In the genomic region with DNA sequence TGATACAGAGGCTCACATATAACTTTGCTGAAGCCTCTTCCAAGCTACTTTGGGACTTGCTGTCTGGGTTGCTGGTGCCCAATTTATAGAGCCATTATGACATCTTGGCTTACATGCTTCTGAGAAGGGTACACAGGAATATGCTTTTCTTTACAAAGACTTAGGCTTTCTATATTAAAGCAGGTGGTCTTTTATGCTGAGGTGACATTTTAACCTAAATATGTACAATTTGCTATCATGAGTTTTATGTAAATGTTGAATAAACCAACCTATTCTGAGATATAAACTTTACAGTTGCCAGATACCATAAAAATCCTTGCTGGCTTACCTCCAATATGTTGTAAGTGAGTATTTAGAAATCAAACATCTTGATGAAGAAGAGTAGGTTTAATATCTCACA, we compare ENCODE assay signal across 3 cellular contexts.
TF ChIP-seq lines count a peak whose summit lies in the region.

No MANE protein-coding gene starts in this region.

TF ChIP-seq in IMR-90, 13 proteins besides CTCF, POLR2A, EP300 and RAD21:
- TF ChIP-seq, protein P1, sequence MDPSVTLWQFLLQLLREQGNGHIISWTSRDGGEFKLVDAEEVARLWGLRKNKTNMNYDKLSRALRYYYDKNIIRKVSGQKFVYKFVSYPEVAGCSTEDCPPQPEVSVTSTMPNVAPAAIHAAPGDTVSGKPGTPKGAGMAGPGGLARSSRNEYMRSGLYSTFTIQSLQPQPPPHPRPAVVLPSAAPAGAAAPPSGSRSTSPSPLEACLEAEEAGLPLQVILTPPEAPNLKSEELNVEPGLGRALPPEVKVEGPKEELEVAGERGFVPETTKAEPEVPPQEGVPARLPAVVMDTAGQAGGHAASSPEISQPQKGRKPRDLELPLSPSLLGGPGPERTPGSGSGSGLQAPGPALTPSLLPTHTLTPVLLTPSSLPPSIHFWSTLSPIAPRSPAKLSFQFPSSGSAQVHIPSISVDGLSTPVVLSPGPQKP (IDR thresholded peaks at IDR 0.05; ENCODE audit: borderline replicate concordance, low read depth, low read length), result no peak
- TF ChIP-seq MAFK (IDR thresholded peaks at IDR 0.05; ENCODE audit: low read depth, low read length), result peak; percentile 81

TF ChIP-seq in K562, 482 proteins besides CTCF, POLR2A, EP300 and RAD21 (continues in another document):
- TF ChIP-seq, protein P2, sequence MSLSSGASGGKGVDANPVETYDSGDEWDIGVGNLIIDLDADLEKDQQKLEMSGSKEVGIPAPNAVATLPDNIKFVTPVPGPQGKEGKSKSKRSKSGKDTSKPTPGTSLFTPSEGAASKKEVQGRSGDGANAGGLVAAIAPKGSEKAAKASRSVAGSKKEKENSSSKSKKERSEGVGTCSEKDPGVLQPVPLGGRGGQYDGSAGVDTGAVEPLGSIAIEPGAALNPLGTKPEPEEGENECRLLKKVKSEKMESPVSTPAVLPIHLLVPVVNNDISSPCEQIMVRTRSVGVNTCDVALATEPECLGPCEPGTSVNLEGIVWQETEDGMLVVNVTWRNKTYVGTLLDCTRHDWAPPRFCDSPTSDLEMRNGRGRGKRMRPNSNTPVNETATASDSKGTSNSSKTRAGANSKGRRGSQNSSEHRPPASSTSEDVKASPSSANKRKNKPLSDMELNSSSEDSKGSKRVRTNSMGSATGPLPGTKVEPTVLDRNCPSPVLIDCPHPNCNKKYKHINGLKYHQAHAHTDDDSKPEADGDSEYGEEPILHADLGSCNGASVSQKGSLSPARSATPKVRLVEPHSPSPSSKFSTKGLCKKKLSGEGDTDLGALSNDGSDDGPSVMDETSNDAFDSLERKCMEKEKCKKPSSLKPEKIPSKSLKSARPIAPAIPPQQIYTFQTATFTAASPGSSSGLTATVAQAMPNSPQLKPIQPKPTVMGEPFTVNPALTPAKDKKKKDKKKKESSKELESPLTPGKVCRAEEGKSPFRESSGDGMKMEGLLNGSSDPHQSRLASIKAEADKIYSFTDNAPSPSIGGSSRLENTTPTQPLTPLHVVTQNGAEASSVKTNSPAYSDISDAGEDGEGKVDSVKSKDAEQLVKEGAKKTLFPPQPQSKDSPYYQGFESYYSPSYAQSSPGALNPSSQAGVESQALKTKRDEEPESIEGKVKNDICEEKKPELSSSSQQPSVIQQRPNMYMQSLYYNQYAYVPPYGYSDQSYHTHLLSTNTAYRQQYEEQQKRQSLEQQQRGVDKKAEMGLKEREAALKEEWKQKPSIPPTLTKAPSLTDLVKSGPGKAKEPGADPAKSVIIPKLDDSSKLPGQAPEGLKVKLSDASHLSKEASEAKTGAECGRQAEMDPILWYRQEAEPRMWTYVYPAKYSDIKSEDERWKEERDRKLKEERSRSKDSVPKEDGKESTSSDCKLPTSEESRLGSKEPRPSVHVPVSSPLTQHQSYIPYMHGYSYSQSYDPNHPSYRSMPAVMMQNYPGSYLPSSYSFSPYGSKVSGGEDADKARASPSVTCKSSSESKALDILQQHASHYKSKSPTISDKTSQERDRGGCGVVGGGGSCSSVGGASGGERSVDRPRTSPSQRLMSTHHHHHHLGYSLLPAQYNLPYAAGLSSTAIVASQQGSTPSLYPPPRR (CRISPR knock-in tag; IDR thresholded peaks at IDR 0.05; ENCODE audit: borderline replicate concordance), result no peak
- TF ChIP-seq, protein P3, sequence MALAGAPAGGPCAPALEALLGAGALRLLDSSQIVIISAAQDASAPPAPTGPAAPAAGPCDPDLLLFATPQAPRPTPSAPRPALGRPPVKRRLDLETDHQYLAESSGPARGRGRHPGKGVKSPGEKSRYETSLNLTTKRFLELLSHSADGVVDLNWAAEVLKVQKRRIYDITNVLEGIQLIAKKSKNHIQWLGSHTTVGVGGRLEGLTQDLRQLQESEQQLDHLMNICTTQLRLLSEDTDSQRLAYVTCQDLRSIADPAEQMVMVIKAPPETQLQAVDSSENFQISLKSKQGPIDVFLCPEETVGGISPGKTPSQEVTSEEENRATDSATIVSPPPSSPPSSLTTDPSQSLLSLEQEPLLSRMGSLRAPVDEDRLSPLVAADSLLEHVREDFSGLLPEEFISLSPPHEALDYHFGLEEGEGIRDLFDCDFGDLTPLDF (CRISPR knock-in tag; IDR thresholded peaks at IDR 0.05), result no peak
- TF ChIP-seq KDM4B (IDR thresholded peaks at IDR 0.05; ENCODE audit: borderline replicate concordance in 2 of 2, low read depth in 1 of 2), result no peak
- no peak for TF ChIP-seq ZNF707 (CRISPR knock-in tag; conservative IDR thresholded peaks at IDR 0.05)
- TF ChIP-seq, protein P4, sequence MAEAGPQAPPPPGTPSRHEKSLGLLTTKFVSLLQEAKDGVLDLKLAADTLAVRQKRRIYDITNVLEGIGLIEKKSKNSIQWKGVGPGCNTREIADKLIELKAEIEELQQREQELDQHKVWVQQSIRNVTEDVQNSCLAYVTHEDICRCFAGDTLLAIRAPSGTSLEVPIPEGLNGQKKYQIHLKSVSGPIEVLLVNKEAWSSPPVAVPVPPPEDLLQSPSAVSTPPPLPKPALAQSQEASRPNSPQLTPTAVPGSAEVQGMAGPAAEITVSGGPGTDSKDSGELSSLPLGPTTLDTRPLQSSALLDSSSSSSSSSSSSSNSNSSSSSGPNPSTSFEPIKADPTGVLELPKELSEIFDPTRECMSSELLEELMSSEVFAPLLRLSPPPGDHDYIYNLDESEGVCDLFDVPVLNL (CRISPR knock-in tag; IDR thresholded peaks at IDR 0.05; ENCODE audit: low read depth), result no peak

TF ChIP-seq in SK-N-SH treated with all-trans-retinoic acid at 6 μM for 48 hours, 23 proteins besides CTCF, POLR2A, EP300 and RAD21 (continued from another document):
- TF ChIP-seq, protein P5, sequence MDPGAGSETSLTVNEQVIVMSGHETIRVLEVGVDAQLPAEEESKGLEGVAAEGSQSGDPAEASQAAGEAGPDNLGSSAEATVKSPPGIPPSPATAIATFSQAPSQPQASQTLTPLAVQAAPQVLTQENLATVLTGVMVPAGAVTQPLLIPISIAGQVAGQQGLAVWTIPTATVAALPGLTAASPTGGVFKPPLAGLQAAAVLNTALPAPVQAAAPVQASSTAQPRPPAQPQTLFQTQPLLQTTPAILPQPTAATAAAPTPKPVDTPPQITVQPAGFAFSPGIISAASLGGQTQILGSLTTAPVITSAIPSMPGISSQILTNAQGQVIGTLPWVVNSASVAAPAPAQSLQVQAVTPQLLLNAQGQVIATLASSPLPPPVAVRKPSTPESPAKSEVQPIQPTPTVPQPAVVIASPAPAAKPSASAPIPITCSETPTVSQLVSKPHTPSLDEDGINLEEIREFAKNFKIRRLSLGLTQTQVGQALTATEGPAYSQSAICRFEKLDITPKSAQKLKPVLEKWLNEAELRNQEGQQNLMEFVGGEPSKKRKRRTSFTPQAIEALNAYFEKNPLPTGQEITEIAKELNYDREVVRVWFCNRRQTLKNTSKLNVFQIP (CRISPR knock-in tag; IDR thresholded peaks at IDR 0.05; ENCODE audit: borderline replicate concordance, low read depth), result no peak
- no peak for TF ChIP-seq ZC3H10 (CRISPR knock-in tag; IDR thresholded peaks at IDR 0.05)
- TF ChIP-seq BACH2 (CRISPR knock-in tag; IDR thresholded peaks at IDR 0.05; ENCODE audit: borderline replicate concordance), result no peak
- TF ChIP-seq TCF4 (CRISPR knock-in tag; IDR thresholded peaks at IDR 0.05; ENCODE audit: borderline replicate concordance), result no peak
- no peak for TF ChIP-seq CSDC2 (CRISPR knock-in tag; IDR thresholded peaks at IDR 0.05)
- no peak for TF ChIP-seq RARB (CRISPR knock-in tag; IDR thresholded peaks at IDR 0.05)
- no peak for TF ChIP-seq ARNTL (CRISPR knock-in tag; IDR thresholded peaks at IDR 0.05; ENCODE audit: borderline replicate concordance, low read depth)
- TF ChIP-seq, protein P6, sequence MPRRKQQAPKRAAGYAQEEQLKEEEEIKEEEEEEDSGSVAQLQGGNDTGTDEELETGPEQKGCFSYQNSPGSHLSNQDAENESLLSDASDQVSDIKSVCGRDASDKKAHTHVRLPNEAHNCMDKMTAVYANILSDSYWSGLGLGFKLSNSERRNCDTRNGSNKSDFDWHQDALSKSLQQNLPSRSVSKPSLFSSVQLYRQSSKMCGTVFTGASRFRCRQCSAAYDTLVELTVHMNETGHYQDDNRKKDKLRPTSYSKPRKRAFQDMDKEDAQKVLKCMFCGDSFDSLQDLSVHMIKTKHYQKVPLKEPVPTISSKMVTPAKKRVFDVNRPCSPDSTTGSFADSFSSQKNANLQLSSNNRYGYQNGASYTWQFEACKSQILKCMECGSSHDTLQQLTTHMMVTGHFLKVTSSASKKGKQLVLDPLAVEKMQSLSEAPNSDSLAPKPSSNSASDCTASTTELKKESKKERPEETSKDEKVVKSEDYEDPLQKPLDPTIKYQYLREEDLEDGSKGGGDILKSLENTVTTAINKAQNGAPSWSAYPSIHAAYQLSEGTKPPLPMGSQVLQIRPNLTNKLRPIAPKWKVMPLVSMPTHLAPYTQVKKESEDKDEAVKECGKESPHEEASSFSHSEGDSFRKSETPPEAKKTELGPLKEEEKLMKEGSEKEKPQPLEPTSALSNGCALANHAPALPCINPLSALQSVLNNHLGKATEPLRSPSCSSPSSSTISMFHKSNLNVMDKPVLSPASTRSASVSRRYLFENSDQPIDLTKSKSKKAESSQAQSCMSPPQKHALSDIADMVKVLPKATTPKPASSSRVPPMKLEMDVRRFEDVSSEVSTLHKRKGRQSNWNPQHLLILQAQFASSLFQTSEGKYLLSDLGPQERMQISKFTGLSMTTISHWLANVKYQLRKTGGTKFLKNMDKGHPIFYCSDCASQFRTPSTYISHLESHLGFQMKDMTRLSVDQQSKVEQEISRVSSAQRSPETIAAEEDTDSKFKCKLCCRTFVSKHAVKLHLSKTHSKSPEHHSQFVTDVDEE (CRISPR knock-in tag; IDR thresholded peaks at IDR 0.05), result no peak
- TF ChIP-seq TOX (CRISPR knock-in tag; IDR thresholded peaks at IDR 0.05; ENCODE audit: borderline replicate concordance), result no peak
- no peak for TF ChIP-seq OSR1 (CRISPR knock-in tag; IDR thresholded peaks at IDR 0.05)
